In genomic region chr7:70654146-70654545, GRCh38 we compare ENCODE assay signal across 28 cellular contexts.
"Had no signal": no experiment of that assay in that cellular context is flagged by ENCODE, and none has a peak within 500 bp of the region (broad histone marks: within the 10 kb centered on the region; RNA-seq: fewer than 3 reads in every experiment).

No MANE protein-coding gene starts in this region.

- FAIRE-seq: colon, endometrium, endothelial cell of umbilical vein, frontal cortex had no signal

- ATAC-seq: effector memory CD8-positive, alpha-beta T cell; esophagus mucosa; foreskin keratinocyte; gastrocnemius medialis; gastroesophageal sphincter had no signal

- H3K4me1 Mint-ChIP-seq: endodermal cell had no signal

- H3K27me3 ChIP-seq: colonic mucosa, dorsolateral prefrontal cortex, esophagus muscularis mucosa, esophagus squamous epithelium, foreskin keratinocyte, gastrocnemius medialis, gastroesophageal sphincter, heart left ventricle, heart right ventricle had no signal

- H3K4me3 ChIP-seq: colonic mucosa, coronary artery, dorsolateral prefrontal cortex, esophagus muscularis mucosa, esophagus squamous epithelium, gastrocnemius medialis, gastroesophageal sphincter, heart left ventricle, heart right ventricle had no signal

- H3K4me1 ChIP-seq: colonic mucosa, foreskin keratinocyte had no signal

- H3K27ac Mint-ChIP-seq: dendritic cell treated with granulocyte-macrophage colony-stimulating factor and Interleukin-4, amounts not matched to agents 40 ng/mL and 50 ng/mL, for 4 days; endodermal cell had no signal

- H3K36me3 ChIP-seq: colonic mucosa, esophagus muscularis mucosa, esophagus squamous epithelium, gastrocnemius medialis, gastroesophageal sphincter, heart left ventricle, heart right ventricle had no signal

- H3K27me3 Mint-ChIP-seq: dendritic cell treated with granulocyte-macrophage colony-stimulating factor and Interleukin-4, amounts not matched to agents 40 ng/mL and 50 ng/mL, for 4 days; effector memory CD8-positive, alpha-beta T cell had no signal

- H3K27ac ChIP-seq: colonic mucosa, coronary artery, dorsolateral prefrontal cortex, epithelial cell of prostate, esophagus muscularis mucosa, esophagus squamous epithelium, foreskin keratinocyte, gastrocnemius medialis, gastroesophageal sphincter, heart left ventricle had no signal

- H3K9me3 ChIP-seq: colonic mucosa, esophagus muscularis mucosa, esophagus squamous epithelium, gastrocnemius medialis, gastroesophageal sphincter, heart left ventricle, heart right ventricle had no signal

- DNase-seq: colonic mucosa; cortex of kidney; dermis blood vessel endothelial cell; dorsolateral prefrontal cortex; effector CD4-positive, alpha-beta T cell; effector CD8-positive, alpha-beta T cell; effector memory CD4-positive, alpha-beta T cell; effector memory CD8-positive, alpha-beta T cell; endodermal cell; erythroblast; esophagus squamous epithelium; foreskin fibroblast; foreskin keratinocyte; foreskin melanocyte; glutamatergic neuron; heart right ventricle had no signal

- H3K4me3 Mint-ChIP-seq: dendritic cell treated with granulocyte-macrophage colony-stimulating factor and Interleukin-4, amounts not matched to agents 40 ng/mL and 50 ng/mL, for 4 days; effector memory CD8-positive, alpha-beta T cell; endodermal cell had no signal

- H3K9me3 Mint-ChIP-seq: dendritic cell treated with granulocyte-macrophage colony-stimulating factor and Interleukin-4, amounts not matched to agents 40 ng/mL and 50 ng/mL, for 4 days; effector memory CD8-positive, alpha-beta T cell; endodermal cell had no signal
